In genomic region chr9:94374176-94375056, GRCh38 we compare ENCODE assay signal across 8 cellular contexts. TPM values are rescaled to one million over a fixed set of nuclear protein-coding genes. Genes with fewer than 3 reads are reported as not detected.
DNase-seq lines count a peak whose midpoint lies in the region; ATAC-seq, FAIRE-seq and TF ChIP-seq lines count a peak whose summit lies in the region.
"Not testable (repeated sequence)": the region's sequence is repeated elsewhere in the genome, so short reads cannot be mapped to it uniquely, and the experiment has no call there.

No MANE protein-coding gene starts in this region.

- ATAC-seq in HG02970 (IDR thresholded peaks at IDR 0.05; ENCODE audit: low FRiP score, unreplicated experiment): peak; percentile 92
- peak; percentile 98 for ATAC-seq in T-helper 17 cell

- DNase-seq in GM18507 (ENCODE audit: extremely low spot score, insufficient read length, low read depth) (peak; percentile 59), NCI-H187 (lab: John Stamatoyannopoulos, UW) (peak; percentile 44 to 78), T-helper 17 cell (peak; percentile 77 to 89 (median 88)), anterior cingulate cortex (lab: John Stamatoyannopoulos, UW) (peak; percentile 51 to 94 (median 86)), right atrium auricular region (ENCODE audit: low spot score) (peak; percentile 85), pulmonary artery endothelial cell (ENCODE audit: low read depth, low spot score) (peak; percentile 58), uterus (peak; percentile 88 to 89)

- not testable (repeated sequence) for H3K36me3 ChIP-seq in right atrium auricular region, uterus

- not testable (repeated sequence) for TF ChIP-seq CTCF in right atrium auricular region (IDR thresholded peaks at IDR 0.05); uterus (IDR thresholded peaks at IDR 0.05)

- H3K27ac Mint-ChIP-seq in T-helper 17 cell: peak overlapping the region; percentile 79

- H3K27me3 ChIP-seq in right atrium auricular region, uterus: not testable (repeated sequence)

- H3K36me3 Mint-ChIP-seq in T-helper 17 cell (ENCODE audit: low read depth): not testable (repeated sequence)

- peak; percentile 99 for FAIRE-seq in GM18507 (lab: Jason Lieb, UNC)

- intact Hi-C loops in uterus (cut with DNase I; ENCODE audit: low total_unique reads): not testable (repeated sequence)

- H3K4me3 ChIP-seq in right atrium auricular region (peak overlapping the region; percentile 63), uterus (peak overlapping the region; percentile 18 to 70)

- H3K27ac ChIP-seq in right atrium auricular region: peak overlapping the region; percentile 60 to 75
- peak overlapping the region; percentile 47 to 78 for H3K27ac ChIP-seq in uterus

- not testable (repeated sequence) for H3K4me1 Mint-ChIP-seq in T-helper 17 cell

- not testable (repeated sequence) for H3K4me1 ChIP-seq in right atrium auricular region, uterus

- TF ChIP-seq POLR2A in uterus (IDR thresholded peaks at IDR 0.05): peak; percentile 71 to 76

- H3K27me3 Mint-ChIP-seq in T-helper 17 cell: not testable (repeated sequence)

- H3K4me3 Mint-ChIP-seq in T-helper 17 cell: peak overlapping the region; percentile 85

- H3K9me3 ChIP-seq in T-helper 17 cell (ENCODE audit: control insufficient read depth, low read length, poor library complexity, severe bottlenecking); right atrium auricular region; uterus: not testable (repeated sequence)

RNA-seq across cellular contexts. Expression of gene NUTM2F, which starts 46.0 kb away (rescaled TPM):
- total RNA-seq in T-helper 17 cell (not detected), right atrium auricular region (not detected), pulmonary artery endothelial cell (not detected in 2 replicates), uterus (not detected)

Comparison
In these comparisons a context has a peak if more than half of its experiments do, and no peak if none do; other contexts are left out.
1. Peak in every context shown above with its lines: DNase-seq, ATAC-seq, H3K4me3 ChIP-seq and H3K27ac ChIP-seq.